In the genomic region with DNA sequence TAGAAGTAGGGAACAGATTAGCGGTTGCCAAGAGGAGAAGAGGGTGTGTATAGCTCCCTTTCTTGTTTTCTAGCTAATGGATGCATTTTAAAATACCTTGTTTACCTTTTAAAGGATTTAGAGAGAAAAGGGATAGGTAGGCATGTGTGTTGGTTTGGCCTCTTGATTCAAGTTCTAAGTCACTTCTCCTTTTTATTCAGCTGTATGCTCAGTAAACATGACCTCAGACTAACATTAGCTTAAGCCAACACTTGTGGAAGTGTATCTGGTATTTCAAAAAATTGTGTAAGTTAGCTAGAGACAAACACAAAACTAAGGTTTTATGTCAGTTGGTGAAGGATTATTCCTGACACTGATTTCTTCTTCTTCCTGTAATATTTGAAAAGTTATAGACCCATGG, we compare ENCODE assay signal across 28 cellular contexts.
"Had no signal": no experiment of that assay in that cellular context is flagged by ENCODE, and none has a peak within 500 bp of the region (broad histone marks: within the 10 kb centered on the region; RNA-seq: fewer than 3 reads in every experiment).

No MANE protein-coding gene starts in this region.

- H3K27me3 ChIP-seq: dorsolateral prefrontal cortex, gastrocnemius medialis, heart left ventricle, hepatocyte, neutrophil, pancreas, stomach, thyroid gland had no signal

- H3K36me3 ChIP-seq: gastrocnemius medialis, heart left ventricle, neutrophil, pancreas, stomach, thyroid gland had no signal

- H3K4me1 ChIP-seq: gastrocnemius medialis, heart left ventricle, pancreas, stomach, thyroid gland had no signal

- H3K27ac ChIP-seq: dorsolateral prefrontal cortex, epithelial cell of prostate, gastrocnemius medialis, heart left ventricle, hepatocyte, neutrophil, pancreas, stomach, thyroid gland had no signal

- DNase-seq: cortex of kidney; dorsolateral prefrontal cortex; effector CD8-positive, alpha-beta T cell; endodermal cell; foreskin fibroblast; gastrocnemius medialis; heart left ventricle; kidney; mesenchymal stem cell; mucosa of descending colon; naive B cell; pancreas; stimulated activated CD4-positive, alpha-beta T cell treated with anti-CD3 and anti-CD28 coated beads, Interleukin-12 subunit alpha, Interleukin-12 subunit beta, amount 100 ng/mL, for 4 hours; stimulated activated CD4-positive, alpha-beta T cell treated with anti-CD3 and anti-CD28 coated beads, Interleukin-2, amount 100 ng/mL, for 24 hours; stimulated activated CD4-positive, alpha-beta T cell treated with anti-CD3 and anti-CD28 coated beads, Interleukin-4, amount 100 ng/mL, for 24 hours; stimulated activated naive CD4-positive, alpha-beta T cell treated with Interleukin-2 at 50 U/mL for 16 hours; stomach; thyroid gland; trophoblast cell had no signal

- H3K4me3 ChIP-seq: dorsolateral prefrontal cortex, gastrocnemius medialis, heart left ventricle, hepatocyte, mucosa of descending colon, pancreas, smooth muscle cell, stomach, thyroid gland had no signal

- H3K9me3 ChIP-seq: gastrocnemius medialis, mucosa of descending colon, neutrophil, pancreas, thyroid gland had no signal

- ATAC-seq: esophagus mucosa; gastrocnemius medialis; heart left ventricle; left lobe of liver; mucosa of descending colon; natural killer cell treated with Interleukin-12 subunit alpha and Interleukin-12 subunit beta and Interleukin-15 and Interleukin-18, amount 100 ng/mL, for 72 hours; pancreas; sciatic nerve; stimulated activated effector memory CD8-positive, alpha-beta T cell treated with anti-CD3 and anti-CD28 coated beads, Interleukin-12 subunit alpha, Interleukin-12 subunit beta, amount 100 ng/mL, for 72 hours had no signal
